In the genomic region with DNA sequence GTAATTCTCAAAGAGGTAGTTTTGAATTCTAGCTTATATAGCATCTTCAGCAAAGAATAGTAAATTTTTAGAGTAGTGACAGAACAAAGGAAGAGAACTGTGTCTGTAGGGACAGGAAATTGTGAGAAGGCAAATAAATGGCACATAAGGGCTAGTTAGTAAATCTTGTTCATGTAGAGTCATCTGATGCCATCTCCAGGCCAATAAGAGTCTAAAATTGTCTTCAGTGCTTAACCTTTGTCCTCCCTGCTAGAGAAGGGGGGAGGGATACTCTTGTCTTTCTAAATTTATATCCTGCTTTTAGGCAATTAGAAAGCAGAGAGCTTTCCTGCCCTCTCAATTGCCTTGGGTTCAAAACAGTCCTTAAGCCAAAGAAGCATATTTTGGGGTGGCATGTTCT, we compare ENCODE assay signal across 18 cellular contexts.
DNase-seq lines count a peak whose midpoint lies in the region; ATAC-seq, FAIRE-seq and TF ChIP-seq lines count a peak whose summit lies in the region.
"Had no signal": no experiment of that assay in that cellular context is flagged by ENCODE, and none has a peak within 500 bp of the region (broad histone marks: within the 10 kb centered on the region; RNA-seq: fewer than 3 reads in every experiment).

No MANE protein-coding gene starts in this region.

- H3K4me2 ChIP-seq in HepG2 (ENCODE audit: low read depth, low read length): no peak overlapping the region
- H3K4me2 ChIP-seq: SK-N-SH had no signal

- no peak overlapping the region for H2AFZ ChIP-seq in HepG2 (ENCODE audit: low read length)

- H3K27ac ChIP-seq in liver (ENCODE audit: low read depth in 1 of 2, low read length in 2 of 2): no peak overlapping the region
- no peak overlapping the region for H3K27ac ChIP-seq in HepG2 (ENCODE audit: extremely low read length, insufficient read depth, low read length)
- H3K27ac ChIP-seq: HL-60 had no signal

- DNase-seq in HepG2 (ENCODE audit: low spot score) (no peak), NCI-H82 (lab: John Stamatoyannopoulos, UW) (peak; percentile 52), left kidney (ENCODE audit: low read depth, low spot score) (peak; percentile 61)
- no peak for DNase-seq in NK-92 treated with Interleukin-12 subunit alpha and Interleukin-12 subunit beta, amount 100 ng/mL, for 24 hours (lab: John Stamatoyannopoulos, UW)
- DNase-seq: BE2C, DMS79, KBM-7, NCI-H1092, NCI-H1694 treated with DMSO at 0.1 percent for 48 hours, PC-3, RPMI8226, SHP77 treated with DMSO at 0.1 percent for 48 hours, SK-N-SH had no signal

- TF ChIP-seq EP300 in HepG2 (IDR thresholded peaks at IDR 0.05; ENCODE audit: low read depth in 2 of 2, low read length in 2 of 2) (no peak), HepG2 (CRISPR knock-in tag; IDR thresholded peaks at IDR 0.05; ENCODE audit: borderline replicate concordance) (no peak)

- H3K36me3 ChIP-seq in liver (ENCODE audit: control insufficient read depth in 4 of 4, insufficient read depth in 3 of 4, low read depth in 1 of 4, low read length in 3 of 4): no peaks in the 10 kb centered on the region
- no peaks in the 10 kb centered on the region for H3K36me3 ChIP-seq in HepG2 (replicated peaks in 1 of 2; ENCODE audit: control insufficient read depth in 1 of 2, insufficient read depth in 2 of 2, low read length in 2 of 2)
- H3K36me3 ChIP-seq: BE2C had no signal

- TF ChIP-seq RAD21 in liver (IDR thresholded peaks at IDR 0.05) (peak; percentile 53 to 69), HepG2 (CRISPR knock-in tag; IDR thresholded peaks at IDR 0.05) (no peak)

- intact Hi-C loops in HepG2 (cut with micrococcal nuclease; ENCODE audit: unreplicated experiment): no loop called here

- peaks cover 0 to 3% (median 0%) of the 10 kb centered on the region in 4 donors for H3K4me1 ChIP-seq in liver (ENCODE audit: control insufficient read depth in 4 of 4, insufficient read depth in 4 of 4, low read length in 3 of 4)
- H3K4me1 ChIP-seq in HepG2 (ENCODE audit: insufficient read depth, low read length): no peaks in the 10 kb centered on the region
- H3K4me1 ChIP-seq: BE2C had no signal

- POLR2A ChIA-PET in HepG2 (lab: Yijun Ruan, JAX): no interaction called here

- no peaks in the 10 kb centered on the region for H3K27me3 ChIP-seq in liver (ENCODE audit: control insufficient read depth in 4 of 4, insufficient read depth in 4 of 4, low read length in 3 of 4)
- no peaks in the 10 kb centered on the region for H3K27me3 ChIP-seq in HepG2 (ENCODE audit: control insufficient read depth in 1 of 2, insufficient read depth in 2 of 2, low read length in 2 of 2)
- H3K27me3 ChIP-seq: BE2C had no signal

- ATAC-seq in HepG2 (no peak), HG03159 (IDR thresholded peaks at IDR 0.05; ENCODE audit: unreplicated experiment) (no peak), HG03521 (IDR thresholded peaks at IDR 0.05; ENCODE audit: unreplicated experiment) (no peak)
- ATAC-seq: PC-3 had no signal

- H3K9me3 ChIP-seq in liver (ENCODE audit: control insufficient read depth in 4 of 4, low read length in 3 of 4): no peaks in the 10 kb centered on the region
- no peaks in the 10 kb centered on the region for H3K9me3 ChIP-seq in HepG2 (ENCODE audit: low read length)
- H3K9me3 ChIP-seq: BE2C, SK-N-SH had no signal

- H3K9ac ChIP-seq in liver (ENCODE audit: low read depth in 1 of 2, low read length in 2 of 2): no peak overlapping the region
- no peak overlapping the region for H3K9ac ChIP-seq in HepG2 (ENCODE audit: insufficient read depth, low read depth, low read length)
- H3K9ac ChIP-seq: SK-N-SH had no signal

- FAIRE-seq in HepG2 (lab: Jason Lieb, UNC): no peak
- FAIRE-seq: D721Med had no signal

- peak; percentile 6 for TF ChIP-seq CTCF in liver (IDR thresholded peaks at IDR 0.05; ENCODE audit: low read depth, low read length, missing input control)
- TF ChIP-seq CTCF in HepG2 (CRISPR knock-in tag; IDR thresholded peaks at IDR 0.05): no peak

- CTCF ChIA-PET in HepG2 (lab: Yijun Ruan, JAX; ENCODE audit: low intra/inter-chr PET ratio, low total read pairs): no interaction called here

- H3K4me3 ChIP-seq in liver (ENCODE audit: low read depth in 1 of 3, low read length in 3 of 3): no peak overlapping the region
- no peak overlapping the region for H3K4me3 ChIP-seq in HepG2 (replicated peaks in 1 of 3; ENCODE audit: insufficient read depth in 1 of 3, low read depth in 2 of 3, low read length in 3 of 3)

- in situ Hi-C loops in HepG2 (cut with HindIII; ENCODE audit: extremely low pct_ligation_motif_present, low pct_unique_long_range_greater_than_20kb): no loop called here

- no peaks in the 10 kb centered on the region for H3K79me2 ChIP-seq in HepG2 (ENCODE audit: insufficient read depth, low read length)

- no peaks in the 10 kb centered on the region for H4K20me1 ChIP-seq in HepG2 (ENCODE audit: insufficient read depth, low read length)

- no peak for TF ChIP-seq POLR2A in HepG2 (IDR thresholded peaks at IDR 0.05; ENCODE audit: insufficient read depth in 1 of 2, low read depth in 2 of 2, low read length in 2 of 2)

- no TSS peak for BruUV-seq in HepG2 (replicated peaks; lab: Mats Ljungman, UMichigan)

TF ChIP-seq in liver, 16 proteins besides CTCF, POLR2A, EP300 and RAD21:
- TF ChIP-seq, protein P1, sequence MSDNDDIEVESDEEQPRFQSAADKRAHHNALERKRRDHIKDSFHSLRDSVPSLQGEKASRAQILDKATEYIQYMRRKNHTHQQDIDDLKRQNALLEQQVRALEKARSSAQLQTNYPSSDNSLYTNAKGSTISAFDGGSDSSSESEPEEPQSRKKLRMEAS (IDR thresholded peaks at IDR 0.05): no peak
- peak; percentile 38 to 46 for TF ChIP-seq HNF4A (conservative IDR thresholded peaks at IDR 0.05)

TF ChIP-seq in HepG2, 621 proteins besides CTCF, POLR2A, EP300 and RAD21:
- no peak for TF ChIP-seq ZNF660 (CRISPR knock-in tag; IDR thresholded peaks at IDR 0.05; ENCODE audit: borderline replicate concordance, low read depth)
- TF ChIP-seq, protein P2, sequence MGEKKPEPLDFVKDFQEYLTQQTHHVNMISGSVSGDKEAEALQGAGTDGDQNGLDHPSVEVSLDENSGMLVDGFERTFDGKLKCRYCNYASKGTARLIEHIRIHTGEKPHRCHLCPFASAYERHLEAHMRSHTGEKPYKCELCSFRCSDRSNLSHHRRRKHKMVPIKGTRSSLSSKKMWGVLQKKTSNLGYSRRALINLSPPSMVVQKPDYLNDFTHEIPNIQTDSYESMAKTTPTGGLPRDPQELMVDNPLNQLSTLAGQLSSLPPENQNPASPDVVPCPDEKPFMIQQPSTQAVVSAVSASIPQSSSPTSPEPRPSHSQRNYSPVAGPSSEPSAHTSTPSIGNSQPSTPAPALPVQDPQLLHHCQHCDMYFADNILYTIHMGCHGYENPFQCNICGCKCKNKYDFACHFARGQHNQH (CRISPR knock-in tag; IDR thresholded peaks at IDR 0.05): no peak
- TF ChIP-seq SUZ12 (IDR thresholded peaks at IDR 0.05; ENCODE audit: low read depth, low read length): no peak
- TF ChIP-seq ZNF652 (CRISPR knock-in tag; IDR thresholded peaks at IDR 0.05; ENCODE audit: borderline replicate concordance, low read depth): no peak
- TF ChIP-seq, protein P3, sequence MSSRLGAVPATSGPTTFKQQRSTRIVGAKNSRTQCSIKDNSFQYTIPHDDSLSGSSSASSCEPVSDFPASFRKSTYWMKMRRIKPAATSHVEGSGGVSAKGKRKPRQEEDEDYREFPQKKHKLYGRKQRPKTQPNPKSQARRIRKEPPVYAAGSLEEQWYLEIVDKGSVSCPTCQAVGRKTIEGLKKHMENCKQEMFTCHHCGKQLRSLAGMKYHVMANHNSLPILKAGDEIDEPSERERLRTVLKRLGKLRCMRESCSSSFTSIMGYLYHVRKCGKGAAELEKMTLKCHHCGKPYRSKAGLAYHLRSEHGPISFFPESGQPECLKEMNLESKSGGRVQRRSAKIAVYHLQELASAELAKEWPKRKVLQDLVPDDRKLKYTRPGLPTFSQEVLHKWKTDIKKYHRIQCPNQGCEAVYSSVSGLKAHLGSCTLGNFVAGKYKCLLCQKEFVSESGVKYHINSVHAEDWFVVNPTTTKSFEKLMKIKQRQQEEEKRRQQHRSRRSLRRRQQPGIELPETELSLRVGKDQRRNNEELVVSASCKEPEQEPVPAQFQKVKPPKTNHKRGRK (CRISPR knock-in tag; IDR thresholded peaks at IDR 0.05): no peak
- no peak for TF ChIP-seq ZNF136 (CRISPR knock-in tag; IDR thresholded peaks at IDR 0.05; ENCODE audit: low read depth)
- no peak for TF ChIP-seq ZNF317 (CRISPR knock-in tag; IDR thresholded peaks at IDR 0.05)
- no peak for TF ChIP-seq ZNF577 (CRISPR knock-in tag; IDR thresholded peaks at IDR 0.05; ENCODE audit: borderline replicate concordance, low read depth)

Comparison
In these comparisons a context has a peak if more than half of its experiments do, and no peak if none do; other contexts are left out.
1. DNase-seq: peak in NCI-H82 (single experiment) and left kidney (single experiment); none in HepG2 (single experiment) and NK-92 treated with Interleukin-12 subunit alpha and Interleukin-12 subunit beta, amount 100 ng/mL, for 24 hours (single experiment).